In genomic region chr7:33932832-33933468, GRCh38 we compare ENCODE assay signal across 1 cellular context.
A peak's percentile ranks its signal among the peaks of the same experiment; 100 is the strongest.
TF ChIP-seq lines count a peak whose summit lies in the region.

No MANE protein-coding gene starts in this region.

TF ChIP-seq in HEK293, 187 proteins besides CTCF, POLR2A, EP300 and RAD21 (continued from another document and continues in another):
- no peak for TF ChIP-seq ZNF23 (tag by site-specific recombination; IDR thresholded peaks at IDR 0.05; ENCODE audit: borderline replicate concordance)
- TF ChIP-seq ZNF121 (tag by site-specific recombination; IDR thresholded peaks at IDR 0.05), result no peak
- TF ChIP-seq TRIM28 (IDR thresholded peaks at IDR 0.05; ENCODE audit: borderline replicate concordance, low read length), result 0 out of 2 replicates have a peak, but pooled peaks have one; percentile 11
- TF ChIP-seq KLF1 (tag by site-specific recombination; IDR thresholded peaks at IDR 0.05), result no peak
- TF ChIP-seq ZNF843 (tag by site-specific recombination; IDR thresholded peaks at IDR 0.05), result no peak
- TF ChIP-seq ZFHX2 (tag by site-specific recombination; conservative IDR thresholded peaks at IDR 0.05), result no peak
- TF ChIP-seq ZNF704 (tag by site-specific recombination; IDR thresholded peaks at IDR 0.05), result no peak
- TF ChIP-seq ZNF202 (tag by site-specific recombination; IDR thresholded peaks at IDR 0.05; ENCODE audit: borderline replicate concordance), result no peak
- 0 out of 2 replicates have a peak, but pooled peaks have one; percentile 71 for TF ChIP-seq ZNF660 (tag by site-specific recombination; IDR thresholded peaks at IDR 0.05)
- TF ChIP-seq ZNF280C (tag by site-specific recombination; IDR thresholded peaks at IDR 0.05), result no peak
- no peak for TF ChIP-seq ZNF37A (tag by site-specific recombination; IDR thresholded peaks at IDR 0.05)
- TF ChIP-seq ZNF10 (tag by site-specific recombination; IDR thresholded peaks at IDR 0.05), result no peak
- no peak for TF ChIP-seq ZBTB20 (tag by site-specific recombination; IDR thresholded peaks at IDR 0.05)
- no peak for TF ChIP-seq ZBTB7A (tag by site-specific recombination; IDR thresholded peaks at IDR 0.05; ENCODE audit: low read depth)
- no peak for TF ChIP-seq BCL11A (tag by site-specific recombination; IDR thresholded peaks at IDR 0.05; ENCODE audit: low read depth)
- no peak for TF ChIP-seq ZNF398 (tag by site-specific recombination; IDR thresholded peaks at IDR 0.05)
- TF ChIP-seq ZNF391 (tag by site-specific recombination; IDR thresholded peaks at IDR 0.05; ENCODE audit: borderline replicate concordance, low read depth), result no peak
- no peak for TF ChIP-seq ZSCAN16 (tag by site-specific recombination; IDR thresholded peaks at IDR 0.05)
- peak; percentile 23; the same call in 1 of the 2 replicates for TF ChIP-seq ZNF140 (tag by site-specific recombination; IDR thresholded peaks at IDR 0.05)
- TF ChIP-seq KLF9 (tag by site-specific recombination; IDR thresholded peaks at IDR 0.05; ENCODE audit: low read depth), result no peak
- TF ChIP-seq ZNF449 (tag by site-specific recombination; IDR thresholded peaks at IDR 0.05), result no peak
- no peak for TF ChIP-seq ZNF133 (tag by site-specific recombination; IDR thresholded peaks at IDR 0.05)
- no peak for TF ChIP-seq ZNF114 (tag by site-specific recombination; IDR thresholded peaks at IDR 0.05)
- TF ChIP-seq ZNF510 (tag by site-specific recombination; IDR thresholded peaks at IDR 0.05; ENCODE audit: insufficient replicate concordance), result no peak
- no peak for TF ChIP-seq ZNF677 (tag by site-specific recombination; IDR thresholded peaks at IDR 0.05)
- no peak for TF ChIP-seq ZNF174 (tag by site-specific recombination; IDR thresholded peaks at IDR 0.05)
- TF ChIP-seq ZNF521 (tag by site-specific recombination; IDR thresholded peaks at IDR 0.05), result no peak
- no peak for TF ChIP-seq ZNF366 (tag by site-specific recombination; conservative IDR thresholded peaks at IDR 0.05)
- TF ChIP-seq PRDM10 (tag by site-specific recombination; IDR thresholded peaks at IDR 0.05), result peak; percentile 76
- TF ChIP-seq ZNF529 (tag by site-specific recombination; IDR thresholded peaks at IDR 0.05; ENCODE audit: insufficient replicate concordance), result no peak
- TF ChIP-seq ZBTB1 (tag by site-specific recombination; IDR thresholded peaks at IDR 0.05), result no peak
- no peak for TF ChIP-seq ZNF239 (tag by site-specific recombination; IDR thresholded peaks at IDR 0.05)
- TF ChIP-seq ZNF148 (tag by site-specific recombination; IDR thresholded peaks at IDR 0.05; ENCODE audit: borderline replicate concordance), result no peak
- TF ChIP-seq ZNF354C (tag by site-specific recombination; IDR thresholded peaks at IDR 0.05; ENCODE audit: borderline replicate concordance, low read depth), result no peak
- no peak for TF ChIP-seq ZNF621 (tag by site-specific recombination; IDR thresholded peaks at IDR 0.05)
- TF ChIP-seq ZNF169 (tag by site-specific recombination; IDR thresholded peaks at IDR 0.05), result no peak
- TF ChIP-seq ZNF544 (tag by site-specific recombination; IDR thresholded peaks at IDR 0.05), result no peak
- TF ChIP-seq ZNF248 (tag by site-specific recombination; IDR thresholded peaks at IDR 0.05), result no peak
- TF ChIP-seq ZNF404 (tag by site-specific recombination; IDR thresholded peaks at IDR 0.05), result no peak
- TF ChIP-seq ZNF654 (tag by site-specific recombination; IDR thresholded peaks at IDR 0.05; ENCODE audit: low read depth), result peak; percentile 60
- TF ChIP-seq ZNF580 (tag by site-specific recombination; IDR thresholded peaks at IDR 0.05), result no peak
- TF ChIP-seq ZSCAN4 (tag by site-specific recombination; IDR thresholded peaks at IDR 0.05), result no peak
- no peak for TF ChIP-seq ZNF707 (tag by site-specific recombination; IDR thresholded peaks at IDR 0.05)
- no peak for TF ChIP-seq ZNF138 (tag by site-specific recombination; IDR thresholded peaks at IDR 0.05; ENCODE audit: borderline replicate concordance)
- no peak for TF ChIP-seq EGR2 (tag by site-specific recombination; IDR thresholded peaks at IDR 0.05; ENCODE audit: low read depth)
- no peak for TF ChIP-seq ZBTB11 (tag by site-specific recombination; conservative IDR thresholded peaks at IDR 0.05; ENCODE audit: low read depth)
- no peak for TF ChIP-seq ZNF658 (tag by site-specific recombination; IDR thresholded peaks at IDR 0.05)
